1 cellular context compared by ENCODE assay signal in the genomic region with DNA sequence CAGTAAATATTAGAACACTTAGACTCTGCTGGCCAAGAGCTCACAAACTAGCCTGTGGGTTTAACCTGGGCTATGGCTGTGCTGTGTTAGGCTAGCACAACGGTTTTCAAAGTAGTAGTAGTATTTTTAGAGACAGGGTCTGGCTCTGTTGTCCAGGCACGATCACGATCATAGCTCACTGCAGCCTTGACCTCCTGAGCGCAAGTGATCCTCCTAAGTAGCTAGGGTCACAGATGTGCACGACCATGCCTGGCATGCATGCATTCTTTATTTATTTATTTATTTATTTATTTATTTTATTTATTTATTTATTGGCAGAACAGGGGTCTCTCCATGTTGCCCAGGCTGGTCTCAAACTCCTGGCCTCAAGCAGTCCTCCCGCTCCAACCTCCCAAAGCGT.
A peak's percentile ranks its signal among the peaks of the same experiment; 100 is the strongest.
TF ChIP-seq lines count a peak whose summit lies in the region.

No MANE protein-coding gene starts in this region.

TF ChIP-seq in WTC11, 78 proteins besides CTCF, POLR2A, EP300 and RAD21:
- TF ChIP-seq, protein P1, sequence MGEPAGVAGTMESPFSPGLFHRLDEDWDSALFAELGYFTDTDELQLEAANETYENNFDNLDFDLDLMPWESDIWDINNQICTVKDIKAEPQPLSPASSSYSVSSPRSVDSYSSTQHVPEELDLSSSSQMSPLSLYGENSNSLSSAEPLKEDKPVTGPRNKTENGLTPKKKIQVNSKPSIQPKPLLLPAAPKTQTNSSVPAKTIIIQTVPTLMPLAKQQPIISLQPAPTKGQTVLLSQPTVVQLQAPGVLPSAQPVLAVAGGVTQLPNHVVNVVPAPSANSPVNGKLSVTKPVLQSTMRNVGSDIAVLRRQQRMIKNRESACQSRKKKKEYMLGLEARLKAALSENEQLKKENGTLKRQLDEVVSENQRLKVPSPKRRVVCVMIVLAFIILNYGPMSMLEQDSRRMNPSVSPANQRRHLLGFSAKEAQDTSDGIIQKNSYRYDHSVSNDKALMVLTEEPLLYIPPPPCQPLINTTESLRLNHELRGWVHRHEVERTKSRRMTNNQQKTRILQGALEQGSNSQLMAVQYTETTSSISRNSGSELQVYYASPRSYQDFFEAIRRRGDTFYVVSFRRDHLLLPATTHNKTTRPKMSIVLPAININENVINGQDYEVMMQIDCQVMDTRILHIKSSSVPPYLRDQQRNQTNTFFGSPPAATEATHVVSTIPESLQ (CRISPR knock-in tag; IDR thresholded peaks at IDR 0.05), result no peak
- TF ChIP-seq TP53 (CRISPR knock-in tag; IDR thresholded peaks at IDR 0.05) (no peak), ZNF121 (CRISPR knock-in tag; IDR thresholded peaks at IDR 0.05) (0 out of 2 replicates have a peak, but pooled peaks have one; percentile 24)
